Comparison of ENCODE assay signal across 11 cellular contexts in genomic region chr13:78875792-78876580, GRCh38.
DNase-seq lines count a peak whose midpoint lies in the region; ATAC-seq, FAIRE-seq and TF ChIP-seq lines count a peak whose summit lies in the region.
"Had no signal": no experiment of that assay in that cellular context is flagged by ENCODE, and none has a peak within 500 bp of the region (broad histone marks: within the 10 kb centered on the region; RNA-seq: fewer than 3 reads in every experiment).

No MANE protein-coding gene starts in this region.

- H3K27ac Mint-ChIP-seq in Calu3 (ENCODE audit: unreplicated experiment): no peak overlapping the region
- H3K27ac Mint-ChIP-seq: IgD-negative memory B cell had no signal

- no peak for FAIRE-seq in D721Med (lab: Jason Lieb, UNC)
- FAIRE-seq: GM18507 had no signal

- in situ Hi-C loops in SK-MEL-5 (cut with HindIII; ENCODE audit: low pct_unique_long_range_greater_than_20kb, low sequenced_read_pairs): no loop called here

- intact Hi-C loops in Calu3 (cut with micrococcal nuclease; ENCODE audit: unreplicated experiment): loop anchor here (10.0 kb wide), 1 partner anchor 99 kb away; no protein-coding TSS in a partner anchor

- CTCF ChIA-PET in Calu3 (lab: Charles Lee): no interaction called here

- ATAC-seq in GM18517 (IDR thresholded peaks at IDR 0.05; ENCODE audit: unreplicated experiment): peak; percentile 74
- peak; percentile 47 for ATAC-seq in HG02938 (IDR thresholded peaks at IDR 0.05; ENCODE audit: unreplicated experiment)
- no peak for ATAC-seq in HG03108 (IDR thresholded peaks at IDR 0.05; ENCODE audit: unreplicated experiment)

- no peak overlapping the region for H3K4me3 Mint-ChIP-seq in Calu3 (ENCODE audit: low read depth, unreplicated experiment)
- H3K4me3 Mint-ChIP-seq: IgD-negative memory B cell had no signal

- no peaks in the 10 kb centered on the region for H3K4me1 Mint-ChIP-seq in Calu3 (ENCODE audit: low read depth, unreplicated experiment)

- H3K36me3 Mint-ChIP-seq in Calu3 (ENCODE audit: insufficient read depth, unreplicated experiment): no peaks in the 10 kb centered on the region
- H3K36me3 Mint-ChIP-seq: IgD-negative memory B cell had no signal

- no TSS peak for BruUV-seq in Calu3 (replicated peaks; lab: Mats Ljungman, UMichigan)

- no peak for TF ChIP-seq CTCF in Calu3 (IDR thresholded peaks at IDR 0.05; ENCODE audit: unreplicated experiment)
- TF ChIP-seq CTCF in D721Med (IDR thresholded peaks at IDR 0.05; ENCODE audit: insufficient read depth, missing control alignments): no peak

- peak; percentile 11 for DNase-seq in Calu3
- DNase-seq in SK-MEL-5 (ENCODE audit: low read depth, low spot score): peak; percentile 15
- no peak for DNase-seq in D721Med (ENCODE audit: insufficient read length, low spot score)
- no peak for DNase-seq in AML-193 (lab: John Stamatoyannopoulos, UW)
- no peak for DNase-seq in ureter (ENCODE audit: low spot score)
- DNase-seq: substantia nigra had no signal

- no peaks in the 10 kb centered on the region for H3K9me3 Mint-ChIP-seq in Calu3 (ENCODE audit: low read depth, unreplicated experiment)

- no peaks in the 10 kb centered on the region for H3K27me3 Mint-ChIP-seq in Calu3 (ENCODE audit: unreplicated experiment)

Comparison
In these comparisons a context has a peak if more than half of its experiments do, and no peak if none do; other contexts are left out.
1. DNase-seq: peak in Calu3 (single experiment) and SK-MEL-5 (single experiment); none in D721Med (single experiment), AML-193 (0 of 2) and ureter (single experiment).